ENCODE assay signal across 31 cellular contexts in genomic region chr22:48175721-48176120, GRCh38.
"Had no signal": no experiment of that assay in that cellular context is flagged by ENCODE, and none has a peak within 500 bp of the region (broad histone marks: within the 10 kb centered on the region; RNA-seq: fewer than 3 reads in every experiment).

No MANE protein-coding gene starts in this region.

- H3K4me1 Mint-ChIP-seq: activated CD4-positive, alpha-beta T cell treated with anti-CD3 and anti-CD28 coated beads for 36 hours; activated CD4-positive, alpha-beta T cell treated with anti-CD3 and anti-CD28 coated beads, Interleukin-2, amount 10 ng/mL, durations not matched to agents 24 days and 14 days; activated naive CD4-positive, alpha-beta T cell treated with anti-CD3 and anti-CD28 coated beads, Interleukin-2, amount 50 U/mL, for 24 hours; activated naive CD8-positive, alpha-beta T cell treated with anti-CD3 and anti-CD28 coated beads for 36 hours; activated naive CD8-positive, alpha-beta T cell treated with anti-CD3 and anti-CD28 coated beads, Interleukin-2, amount 50 U/mL, for 24 hours; activated T-helper 17 cell treated with anti-CD3 and anti-CD28 coated beads, Interleukin-2, amount 50 U/mL, for 72 hours; T-helper 17 cell had no signal

- H3K27me3 ChIP-seq: body of pancreas, colonic mucosa, foreskin keratinocyte had no signal

- H3K36me3 ChIP-seq: adrenal gland, colonic mucosa, esophagus muscularis mucosa, gastrocnemius medialis, WERI-Rb-1 had no signal

- H3K9me3 Mint-ChIP-seq: activated CD4-positive, alpha-beta memory T cell treated with anti-CD3 and anti-CD28 coated beads for 36 hours; activated CD4-positive, alpha-beta T cell treated with anti-CD3 and anti-CD28 coated beads, Interleukin-2, amount 10 ng/mL, durations not matched to agents 24 days and 14 days; activated naive CD4-positive, alpha-beta T cell treated with anti-CD3 and anti-CD28 coated beads for 36 hours; activated naive CD4-positive, alpha-beta T cell treated with anti-CD3 and anti-CD28 coated beads, Interleukin-2, amount 50 U/mL, for 24 hours; activated naive CD8-positive, alpha-beta T cell treated with anti-CD3 and anti-CD28 coated beads for 36 hours; activated naive CD8-positive, alpha-beta T cell treated with anti-CD3 and anti-CD28 coated beads, Interleukin-2, amount 50 U/mL, for 24 hours; dendritic cell treated with granulocyte-macrophage colony-stimulating factor and Interleukin-4, amounts not matched to agents 40 ng/mL and 50 ng/mL, for 4 days; T-helper 2 cell treated with Interferon-gamma antibody and Interleukin-4, amounts not matched to agents 5 μg/mL and 100 μg/mL, for 36 hours had no signal

- H3K36me3 Mint-ChIP-seq: activated CD4-positive, alpha-beta memory T cell treated with anti-CD3 and anti-CD28 coated beads for 36 hours; activated naive CD4-positive, alpha-beta T cell treated with anti-CD3 and anti-CD28 coated beads, Interleukin-2, amount 50 U/mL, for 24 hours; activated naive CD8-positive, alpha-beta T cell treated with anti-CD3 and anti-CD28 coated beads for 36 hours had no signal

- H3K4me3 ChIP-seq: adrenal gland, body of pancreas, colonic mucosa, dorsolateral prefrontal cortex, esophagus muscularis mucosa, gastrocnemius medialis had no signal

- DNase-seq: activated CD4-positive, alpha-beta memory T cell treated with anti-CD3 and anti-CD28 coated beads for 36 hours; activated CD4-positive, alpha-beta T cell treated with anti-CD3 and anti-CD28 coated beads for 36 hours; activated CD4-positive, alpha-beta T cell treated with anti-CD3 and anti-CD28 coated beads, Interleukin-2, amount 10 ng/mL, durations not matched to agents 24 days and 14 days; activated CD4-positive, CD25-positive, alpha-beta regulatory T cell; activated CD4-positive, CD25-positive, alpha-beta regulatory T cell treated with anti-CD3 and anti-CD28 coated beads, Interleukin-2, amount 50 U/mL, for 72 hours; activated CD8-positive, alpha-beta T cell treated with anti-CD3 and anti-CD28 coated beads, Interleukin-2, amount 10 ng/mL, durations not matched to agents 7 days and 5 days; activated effector memory CD4-positive, alpha-beta T cell treated with Interleukin-2 at 50 U/mL for 16 hours; activated naive CD4-positive, alpha-beta T cell treated with anti-CD3 and anti-CD28 coated beads for 36 hours; activated naive CD8-positive, alpha-beta T cell treated with anti-CD3 and anti-CD28 coated beads for 36 hours; activated naive CD8-positive, alpha-beta T cell treated with anti-CD3 and anti-CD28 coated beads, Interleukin-2, amount 50 U/mL, for 24 hours; activated T-cell treated with anti-CD3 and anti-CD28 coated beads, Interleukin-2, amount 50 U/mL, for 4 hours; adrenal gland; amygdala; aorta; body of pancreas; central memory CD4-positive, alpha-beta T cell; cerebellar nuclear complex; colonic mucosa; dorsolateral prefrontal cortex; effector memory CD4-positive, alpha-beta T cell; foreskin keratinocyte; gastrocnemius medialis; T-helper 1 cell; T-helper 17 cell; T1000; WERI-Rb-1 had no signal

- H3K27ac Mint-ChIP-seq: activated CD4-positive, alpha-beta memory T cell treated with anti-CD3 and anti-CD28 coated beads for 36 hours; activated CD4-positive, alpha-beta T cell treated with anti-CD3 and anti-CD28 coated beads for 36 hours; activated CD4-positive, alpha-beta T cell treated with anti-CD3 and anti-CD28 coated beads, Interleukin-2, amount 10 ng/mL, durations not matched to agents 24 days and 14 days; activated CD8-positive, alpha-beta T cell treated with anti-CD3 and anti-CD28 coated beads, Interleukin-2, amount 10 ng/mL, durations not matched to agents 7 days and 5 days; activated naive CD4-positive, alpha-beta T cell treated with anti-CD3 and anti-CD28 coated beads for 36 hours; activated naive CD4-positive, alpha-beta T cell treated with anti-CD3 and anti-CD28 coated beads, Interleukin-2, amount 50 U/mL, for 24 hours; activated naive CD8-positive, alpha-beta T cell treated with anti-CD3 and anti-CD28 coated beads for 36 hours; activated naive CD8-positive, alpha-beta T cell treated with anti-CD3 and anti-CD28 coated beads, Interleukin-2, amount 50 U/mL, for 24 hours; activated T-helper 17 cell treated with anti-CD3 and anti-CD28 coated beads, Interleukin-2, amount 50 U/mL, for 72 hours; dendritic cell treated with granulocyte-macrophage colony-stimulating factor and Interleukin-4, amounts not matched to agents 40 ng/mL and 50 ng/mL, for 4 days; T-helper 17 cell; T-helper 2 cell treated with Interferon-gamma antibody and Interleukin-4, amounts not matched to agents 5 μg/mL and 100 μg/mL, for 36 hours had no signal

- H3K9me3 ChIP-seq: adrenal gland, body of pancreas, colonic mucosa, esophagus muscularis mucosa, gastrocnemius medialis had no signal

- H3K4me3 Mint-ChIP-seq: activated CD4-positive, alpha-beta memory T cell treated with anti-CD3 and anti-CD28 coated beads for 36 hours; activated CD4-positive, alpha-beta T cell treated with anti-CD3 and anti-CD28 coated beads for 36 hours; activated CD4-positive, alpha-beta T cell treated with anti-CD3 and anti-CD28 coated beads, Interleukin-2, amount 10 ng/mL, durations not matched to agents 24 days and 14 days; activated CD8-positive, alpha-beta T cell treated with anti-CD3 and anti-CD28 coated beads, Interleukin-2, amount 10 ng/mL, durations not matched to agents 7 days and 5 days; activated naive CD4-positive, alpha-beta T cell treated with anti-CD3 and anti-CD28 coated beads for 36 hours; activated naive CD4-positive, alpha-beta T cell treated with anti-CD3 and anti-CD28 coated beads, Interleukin-2, amount 50 U/mL, for 24 hours; activated naive CD8-positive, alpha-beta T cell treated with anti-CD3 and anti-CD28 coated beads for 36 hours; activated naive CD8-positive, alpha-beta T cell treated with anti-CD3 and anti-CD28 coated beads, Interleukin-2, amount 50 U/mL, for 24 hours; activated T-cell treated with anti-CD3 and anti-CD28 coated beads, Interleukin-2, amount 50 U/mL, for 4 hours; activated T-helper 17 cell treated with anti-CD3 and anti-CD28 coated beads, Interleukin-2, amount 50 U/mL, for 72 hours; dendritic cell treated with granulocyte-macrophage colony-stimulating factor and Interleukin-4, amounts not matched to agents 40 ng/mL and 50 ng/mL, for 4 days; T-helper 17 cell; T-helper 2 cell treated with Interferon-gamma antibody and Interleukin-4, amounts not matched to agents 5 μg/mL and 100 μg/mL, for 36 hours had no signal

- H3K4me1 ChIP-seq: adrenal gland, body of pancreas, colonic mucosa, esophagus muscularis mucosa, foreskin keratinocyte, gastrocnemius medialis had no signal

- H3K27ac ChIP-seq: adrenal gland, body of pancreas, colonic mucosa, dorsolateral prefrontal cortex, esophagus muscularis mucosa, foreskin keratinocyte, gastrocnemius medialis, WERI-Rb-1 had no signal

- ATAC-seq: activated CD4-positive, alpha-beta T cell treated with anti-CD3 and anti-CD28 coated beads for 36 hours; activated CD8-positive, alpha-beta T cell treated with anti-CD3 and anti-CD28 coated beads, Interleukin-2, amount 10 ng/mL, durations not matched to agents 7 days and 5 days; activated naive CD8-positive, alpha-beta T cell treated with anti-CD3 and anti-CD28 coated beads, Interleukin-2, amount 50 U/mL, for 24 hours; activated T-cell treated with anti-CD3 and anti-CD28 coated beads, Interleukin-2, amount 50 U/mL, for 4 hours; activated T-helper 17 cell treated with anti-CD3 and anti-CD28 coated beads, Interleukin-2, amount 50 U/mL, for 72 hours; body of pancreas; foreskin keratinocyte; gastrocnemius medialis; T-helper 17 cell had no signal

- H3K27me3 Mint-ChIP-seq: activated CD4-positive, alpha-beta memory T cell treated with anti-CD3 and anti-CD28 coated beads for 36 hours; activated CD4-positive, alpha-beta T cell treated with anti-CD3 and anti-CD28 coated beads, Interleukin-2, amount 10 ng/mL, durations not matched to agents 24 days and 14 days; activated naive CD4-positive, alpha-beta T cell treated with anti-CD3 and anti-CD28 coated beads, Interleukin-2, amount 50 U/mL, for 24 hours; activated naive CD8-positive, alpha-beta T cell treated with anti-CD3 and anti-CD28 coated beads for 36 hours had no signal
